34 cellular contexts compared by ENCODE assay signal in the genomic region with DNA sequence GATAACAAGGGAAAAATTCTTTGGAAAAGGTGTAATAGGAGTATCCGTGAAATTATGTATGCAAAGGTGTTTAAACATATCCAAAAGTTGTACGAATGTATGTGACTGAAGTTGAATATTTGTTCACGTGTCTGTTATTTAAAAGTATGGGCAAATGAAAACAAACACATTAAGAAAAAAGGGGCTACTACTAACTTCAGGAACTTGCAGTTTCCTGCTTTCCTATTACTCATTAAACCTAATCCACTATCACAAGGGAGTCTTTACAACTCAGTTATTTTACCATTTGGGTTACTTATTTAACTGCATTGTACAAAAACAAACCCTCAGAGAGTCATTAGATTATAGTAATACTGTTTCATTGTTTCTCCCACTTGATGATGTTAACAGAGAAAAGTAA. TPM values are rescaled to one million over a fixed set of nuclear protein-coding genes. Genes with fewer than 3 reads are reported as not detected.
A peak's percentile ranks its signal among the peaks of the same experiment; 100 is the strongest.
DNase-seq lines count a peak whose midpoint lies in the region; ATAC-seq, FAIRE-seq and TF ChIP-seq lines count a peak whose summit lies in the region.
"Had no signal": no experiment of that assay in that cellular context is flagged by ENCODE, and none has a peak within 500 bp of the region (broad histone marks: within the 10 kb centered on the region; RNA-seq: fewer than 3 reads in every experiment).

No MANE protein-coding gene starts in this region.

- peak overlapping the region; percentile 43 for H3K27ac Mint-ChIP-seq in Calu3 (ENCODE audit: unreplicated experiment)
- H3K27ac Mint-ChIP-seq: activated CD4-positive, alpha-beta T cell treated with anti-CD3 and anti-CD28 coated beads, Interleukin-2, amount 10 ng/mL, durations not matched to agents 7 days and 5 days; CD4-positive, CD25-positive, alpha-beta regulatory T cell; dendritic cell treated with granulocyte-macrophage colony-stimulating factor and Interleukin-4, amounts not matched to agents 40 ng/mL and 50 ng/mL, for 4 days; GM23338; stimulated activated naive CD8-positive, alpha-beta T cell treated with anti-CD3 and anti-CD28 coated beads, Interleukin-15, Interleukin-2, amounts not matched to agents 100 ng/mL and 50 ng/mL, for 24 hours had no signal

- dilution Hi-C loops in endothelial cell of umbilical vein (cut with MboI; ENCODE audit: extremely low pct_ligation_motif_present, low sequenced_read_pairs): no loop called here

- H2AFZ ChIP-seq in endothelial cell of umbilical vein (ENCODE audit: low read depth, low read length): peak overlapping the region; percentile 23
- no peak overlapping the region for H2AFZ ChIP-seq in mesenchymal stem cell (ENCODE audit: low read depth, low read length)
- H2AFZ ChIP-seq: GM23338 had no signal

- no peak overlapping the region for H2AK5ac ChIP-seq in mesenchymal stem cell (ENCODE audit: low read length, severe bottlenecking)

- no peak overlapping the region for H3K14ac ChIP-seq in mesenchymal stem cell (ENCODE audit: low read length in 2 of 2)

- CTCF ChIA-PET in Calu3 (lab: Charles Lee): no interaction called here
- CTCF ChIA-PET in endothelial cell of umbilical vein (lab: Charles Lee): interaction anchor here (1.5 kb wide), 1 partner anchor 21 kb away, joined by 4 read pairs; no protein-coding TSS in a partner anchor

- no peaks in the 10 kb centered on the region for H3K27me3 Mint-ChIP-seq in Calu3 (ENCODE audit: unreplicated experiment)
- H3K27me3 Mint-ChIP-seq: activated CD4-positive, alpha-beta T cell treated with anti-CD3 and anti-CD28 coated beads, Interleukin-2, amount 10 ng/mL, durations not matched to agents 7 days and 5 days; CD4-positive, CD25-positive, alpha-beta regulatory T cell; central memory CD8-positive, alpha-beta T cell; dendritic cell treated with granulocyte-macrophage colony-stimulating factor and Interleukin-4, amounts not matched to agents 40 ng/mL and 50 ng/mL, for 4 days; stimulated activated naive CD8-positive, alpha-beta T cell treated with anti-CD3 and anti-CD28 coated beads, Interleukin-15, Interleukin-2, amounts not matched to agents 100 ng/mL and 50 ng/mL, for 24 hours had no signal

- H4K20me1 ChIP-seq in endothelial cell of umbilical vein (replicated peaks; ENCODE audit: control insufficient read depth, extremely low read depth, insufficient read depth, low read length): no peaks in the 10 kb centered on the region

- intact Hi-C loops in Calu3 (cut with micrococcal nuclease; ENCODE audit: unreplicated experiment): no loop called here
- intact Hi-C loops in endothelial cell of umbilical vein (cut with micrococcal nuclease): loop anchor here (1.0 kb wide), 2 partner anchors 20 to 26 kb away; no protein-coding TSS in a partner anchor
- intact Hi-C loops in tibial artery (cut with DNase I; ENCODE audit: low total_unique reads): no loop called here

- no TSS peak for BruUV-seq in Calu3 (replicated peaks; lab: Mats Ljungman, UMichigan)
- no TSS peak for BruUV-seq in endothelial cell of umbilical vein (replicated peaks; lab: Mats Ljungman, UMichigan)

- no peak overlapping the region for H4K91ac ChIP-seq in mesenchymal stem cell (ENCODE audit: low read length)

- ATAC-seq in HG03097 (IDR thresholded peaks at IDR 0.05; ENCODE audit: low FRiP score, unreplicated experiment) (peak; percentile 49), GM19455 (IDR thresholded peaks at IDR 0.05; ENCODE audit: unreplicated experiment) (no peak)
- ATAC-seq: A549; activated T-cell treated with anti-CD3 and anti-CD28 coated beads, Interleukin-2, amount 50 U/mL, for 4 hours; body of pancreas; gastrocnemius medialis; GM23338; left cardiac atrium; Panc1; right lobe of liver had no signal

- H4K8ac ChIP-seq in mesenchymal stem cell (ENCODE audit: low read length): no peak overlapping the region

- H3K9me3 ChIP-seq in endothelial cell of umbilical vein (replicated peaks; ENCODE audit: control insufficient read depth, insufficient read depth, low read length) (no peaks in the 10 kb centered on the region), mesenchymal stem cell (ENCODE audit: control insufficient read depth, low read length) (no peaks in the 10 kb centered on the region), tibial artery (no peaks in the 10 kb centered on the region)
- H3K9me3 ChIP-seq: A549, gastrocnemius medialis, right lobe of liver, spleen, testis had no signal

- H3K9ac ChIP-seq in endothelial cell of umbilical vein (replicated peaks; ENCODE audit: extremely low read depth, insufficient read depth, low read length): peak overlapping the region; percentile 34
- H3K9ac ChIP-seq in mesenchymal stem cell (ENCODE audit: low read length): no peak overlapping the region

- no peak overlapping the region for H2BK5ac ChIP-seq in mesenchymal stem cell (ENCODE audit: low read depth, low read length, poor library complexity, severe bottlenecking)

- 100% methylated on average over 2 of the region's 3 CpGs for WGBS in mesenchymal stem cell

- TF ChIP-seq POLR2A in endothelial cell of umbilical vein (IDR thresholded peaks at IDR 0.05; ENCODE audit: low read depth, low read length): no peak

- peaks cover 10% of the 10 kb centered on the region for H3K36me3 Mint-ChIP-seq in Calu3 (ENCODE audit: insufficient read depth, unreplicated experiment)

- H3K4me1 ChIP-seq in endothelial cell of umbilical vein (ENCODE audit: control insufficient read depth, extremely low read depth, insufficient read depth, low read length) (peaks cover 30% of the 10 kb centered on the region), mesenchymal stem cell (ENCODE audit: control insufficient read depth, insufficient read depth, low read depth, low read length) (peaks cover 8% of the 10 kb centered on the region), tibial artery (no peaks in the 10 kb centered on the region)
- H3K4me1 ChIP-seq: A549, body of pancreas, gastrocnemius medialis, right lobe of liver, testis had no signal

- no peaks in the 10 kb centered on the region for H3K79me2 ChIP-seq in endothelial cell of umbilical vein (ENCODE audit: control insufficient read depth, insufficient read depth, low read length)

- H3K4me2 ChIP-seq in endothelial cell of umbilical vein (ENCODE audit: insufficient read depth, low read length) (peak overlapping the region; percentile 88), mesenchymal stem cell (ENCODE audit: low read length, poor library complexity, severe bottlenecking) (no peak overlapping the region)
- H3K4me2 ChIP-seq: A549, GM23338 had no signal

- POLR2A ChIA-PET in endothelial cell of umbilical vein (lab: Charles Lee): no interaction called here

- no peak overlapping the region for H3K23ac ChIP-seq in mesenchymal stem cell (ENCODE audit: low read length in 2 of 2)

- peaks cover 6 to 9% of the 10 kb centered on the region in 2 experiments for H3K36me3 ChIP-seq in endothelial cell of umbilical vein (ENCODE audit: control insufficient read depth in 2 of 2, extremely low read depth in 1 of 2, insufficient read depth in 2 of 2, low read length in 2 of 2)
- H3K36me3 ChIP-seq in mesenchymal stem cell (ENCODE audit: control insufficient read depth in 1 of 2, insufficient read depth in 2 of 2, low read depth in 1 of 2, low read length in 2 of 2): peaks cover 9 to 94% of the 10 kb centered on the region in 2 experiments
- peaks cover 58 to 98% (median 71%) of the 10 kb centered on the region in 3 donors for H3K36me3 ChIP-seq in tibial artery

- H2BK12ac ChIP-seq in mesenchymal stem cell (ENCODE audit: low read length in 2 of 2): no peak overlapping the region

- no peaks in the 10 kb centered on the region for H3K9me1 ChIP-seq in endothelial cell of umbilical vein (replicated peaks; ENCODE audit: control insufficient read depth, extremely low read depth, insufficient read depth, low read length)

- no peak overlapping the region for H3K18ac ChIP-seq in mesenchymal stem cell (ENCODE audit: low read depth in 1 of 2, low read length in 2 of 2)

- no peak overlapping the region for H3K4me3 Mint-ChIP-seq in Calu3 (ENCODE audit: low read depth, unreplicated experiment)
- H3K4me3 Mint-ChIP-seq: activated CD4-positive, alpha-beta T cell treated with anti-CD3 and anti-CD28 coated beads, Interleukin-2, amount 10 ng/mL, durations not matched to agents 7 days and 5 days; activated T-cell treated with anti-CD3 and anti-CD28 coated beads, Interleukin-2, amount 50 U/mL, for 4 hours; CD4-positive, CD25-positive, alpha-beta regulatory T cell; central memory CD8-positive, alpha-beta T cell; dendritic cell treated with granulocyte-macrophage colony-stimulating factor and Interleukin-4, amounts not matched to agents 40 ng/mL and 50 ng/mL, for 4 days; GM23338; stimulated activated naive CD8-positive, alpha-beta T cell treated with anti-CD3 and anti-CD28 coated beads, Interleukin-15, Interleukin-2, amounts not matched to agents 100 ng/mL and 50 ng/mL, for 24 hours had no signal

- no peak overlapping the region for H2BK120ac ChIP-seq in mesenchymal stem cell (ENCODE audit: low read depth, low read length)

- FAIRE-seq in endothelial cell of umbilical vein (lab: Jason Lieb, UNC): peak; percentile 43
- FAIRE-seq: A549, D721Med had no signal

- peaks cover 3% of the 10 kb centered on the region for H3K79me1 ChIP-seq in mesenchymal stem cell (replicated peaks; ENCODE audit: low read length, poor library complexity, severe bottlenecking)

- peak overlapping the region; percentile 58 for H3K27ac ChIP-seq in endothelial cell of umbilical vein (ENCODE audit: insufficient read depth, low read depth, low read length)
- peak overlapping the region; percentile 89 for H3K27ac ChIP-seq in mesenchymal stem cell (ENCODE audit: low read length, poor library complexity, severe bottlenecking)
- H3K27ac ChIP-seq in tibial artery: no peak overlapping the region
- H3K27ac ChIP-seq: A549, body of pancreas, gastrocnemius medialis, right lobe of liver, spleen, testis, WERI-Rb-1 had no signal

- H3K4ac ChIP-seq in mesenchymal stem cell (ENCODE audit: low read depth in 1 of 2, low read length in 2 of 2): no peak overlapping the region

- H3K4me1 Mint-ChIP-seq in Calu3 (ENCODE audit: low read depth, unreplicated experiment): peaks cover 9% of the 10 kb centered on the region
- H3K4me1 Mint-ChIP-seq: CD4-positive, CD25-positive, alpha-beta regulatory T cell; central memory CD8-positive, alpha-beta T cell; GM23338 had no signal

- no peak overlapping the region for H2BK15ac ChIP-seq in mesenchymal stem cell (ENCODE audit: low read depth, poor library complexity, severe bottlenecking)

- H3K27me3 ChIP-seq in endothelial cell of umbilical vein (ENCODE audit: control insufficient read depth in 2 of 2, insufficient read depth in 2 of 2, low read length in 2 of 2) (no peaks in the 10 kb centered on the region), mesenchymal stem cell (ENCODE audit: control insufficient read depth in 1 of 2, insufficient read depth in 1 of 2, low read length in 2 of 2) (no peaks in the 10 kb centered on the region), tibial artery (no peaks in the 10 kb centered on the region)
- H3K27me3 ChIP-seq: body of pancreas, gastrocnemius medialis, right lobe of liver, spleen, testis had no signal

- no peaks in the 10 kb centered on the region for H3K9me3 Mint-ChIP-seq in Calu3 (ENCODE audit: low read depth, unreplicated experiment)
- H3K9me3 Mint-ChIP-seq: activated CD4-positive, alpha-beta T cell treated with anti-CD3 and anti-CD28 coated beads, Interleukin-2, amount 10 ng/mL, durations not matched to agents 7 days and 5 days; activated T-cell treated with anti-CD3 and anti-CD28 coated beads, Interleukin-2, amount 50 U/mL, for 4 hours; CD4-positive, CD25-positive, alpha-beta regulatory T cell; central memory CD8-positive, alpha-beta T cell; dendritic cell treated with granulocyte-macrophage colony-stimulating factor and Interleukin-4, amounts not matched to agents 40 ng/mL and 50 ng/mL, for 4 days; GM23338; stimulated activated naive CD8-positive, alpha-beta T cell treated with anti-CD3 and anti-CD28 coated beads, Interleukin-15, Interleukin-2, amounts not matched to agents 100 ng/mL and 50 ng/mL, for 24 hours had no signal

- no peak for DNase-seq in Calu3
- peak; percentile 86 for DNase-seq in endothelial cell of umbilical vein (ENCODE audit: low read depth, low spot score)
- no peak for DNase-seq in mesenchymal stem cell
- no peak for DNase-seq in SK-N-DZ (ENCODE audit: low spot score)
- DNase-seq in activated gamma-delta T cell treated with Interleukin-2 at 50 U/mL for 16 hours: no peak
- DNase-seq in tibial artery: no peak
- DNase-seq: activated CD4-positive, alpha-beta T cell treated with anti-CD3 and anti-CD28 coated beads, Interleukin-2, amount 10 ng/mL, durations not matched to agents 7 days and 5 days; activated naive CD4-positive, alpha-beta T cell; activated T-cell treated with anti-CD3 and anti-CD28 coated beads, Interleukin-2, amount 50 U/mL, for 4 hours; AML-193; body of pancreas; CD4-positive, CD25-positive, alpha-beta regulatory T cell; DND-41; gastrocnemius medialis; left cardiac atrium; NCI-H1048; NCI-H2107; NCI-H748 treated with DMSO at 0.1 percent for 48 hours; posterior cingulate gyrus; right lobe of liver; SHP77; spleen; stimulated activated CD4-positive, alpha-beta T cell treated with anti-CD3 and anti-CD28 coated beads, Interleukin-2, amount 100 ng/mL, for 24 hours; testis; WERI-Rb-1 had no signal

- TF ChIP-seq CTCF in Calu3 (IDR thresholded peaks at IDR 0.05; ENCODE audit: unreplicated experiment): no peak
- no peak for TF ChIP-seq CTCF in endothelial cell of umbilical vein (IDR thresholded peaks at IDR 0.05; ENCODE audit: extremely low read depth in 1 of 2, insufficient read depth in 1 of 2, low read depth in 1 of 2, low read length in 2 of 2)
- TF ChIP-seq CTCF in tibial artery (IDR thresholded peaks at IDR 0.05): no peak

- H3K4me3 ChIP-seq in endothelial cell of umbilical vein (replicated peaks in 1 of 3; ENCODE audit: insufficient read depth in 1 of 3, low read depth in 1 of 3, low read length in 3 of 3): peak overlapping the region in 1 of 3 experiments; percentile 33
- no peak overlapping the region for H3K4me3 ChIP-seq in mesenchymal stem cell (ENCODE audit: insufficient read depth in 1 of 2, low read depth in 1 of 2, low read length in 2 of 2)
- no peak overlapping the region for H3K4me3 ChIP-seq in tibial artery
- H3K4me3 ChIP-seq: A549, body of pancreas, gastrocnemius medialis, GM23338, right lobe of liver, spleen, testis had no signal

RNA-seq across cellular contexts. Expression of gene GRAMD1C, which starts 33.9 kb away (rescaled TPM):
- 5.0 and 6.3 TPM in 2 replicates for total RNA-seq in Calu3 (2022)
- total RNA-seq in endothelial cell of umbilical vein: 17.0 and 24.0 TPM in 2 replicates
- 3.1 and 7.0 TPM in 2 replicates for polyA plus RNA-seq in endothelial cell of umbilical vein
- polyA plus RNA-seq in endothelial cell of umbilical vein (2011; cell fraction: cytosol; rRNA removed): 3.4 and 4.1 TPM in 2 replicates
- 23.4 and 28.3 TPM in 2 replicates for polyA plus RNA-seq in endothelial cell of umbilical vein (2011; cell fraction: nucleus; rRNA removed)
- polyA plus RNA-seq in endothelial cell of umbilical vein (2012): 8.8 and 15.1 TPM in 2 replicates
- polyA minus RNA-seq in endothelial cell of umbilical vein: 5.7 and 5.8 TPM in 2 replicates
- 2.7 TPM for polyA minus RNA-seq in endothelial cell of umbilical vein (2011; cell fraction: cytosol; rRNA and poly(A)+ RNA removed)
- 17.5 and 20.4 TPM in 2 replicates for polyA minus RNA-seq in endothelial cell of umbilical vein (2011; cell fraction: nucleus; rRNA and poly(A)+ RNA removed)
- polyA plus RNA-seq in mesenchymal stem cell (2013, experiment 1 of 2): 8.9 TPM
- polyA plus RNA-seq in mesenchymal stem cell (2013, experiment 2 of 2): 6.8 TPM
- polyA plus RNA-seq in SK-N-DZ (2014; cell fraction: cytosol; rRNA removed): not detected in 2 replicates
- not detected in 2 replicates for polyA plus RNA-seq in SK-N-DZ (2014; cell fraction: nucleus; rRNA removed)
- total RNA-seq: activated T-cell treated with anti-CD3 and anti-CD28 coated beads, Interleukin-2, amount 50 U/mL, for 4 hours had no signal

RNA-seq across cellular contexts. Expression of gene ATP6V1A, which starts 57.9 kb away (rescaled TPM):
- total RNA-seq in Calu3 (2022): 56.6 and 65.2 TPM in 2 replicates
- total RNA-seq in endothelial cell of umbilical vein: 94.2 and 96.9 TPM in 2 replicates
- polyA plus RNA-seq in endothelial cell of umbilical vein: 14.9 and 20.9 TPM in 2 replicates
- polyA plus RNA-seq in endothelial cell of umbilical vein (2011; cell fraction: cytosol; rRNA removed): 20.6 and 23.1 TPM in 2 replicates
- polyA plus RNA-seq in endothelial cell of umbilical vein (2011; cell fraction: nucleus; rRNA removed): 28.4 and 32.2 TPM in 2 replicates
- polyA plus RNA-seq in endothelial cell of umbilical vein (2012): 43.0 and 44.6 TPM in 2 replicates
- polyA minus RNA-seq in endothelial cell of umbilical vein: 110 and 131 TPM in 2 replicates
- polyA minus RNA-seq in endothelial cell of umbilical vein (2011; cell fraction: cytosol; rRNA and poly(A)+ RNA removed): 42.0 TPM
- 30.5 and 49.8 TPM in 2 replicates for polyA minus RNA-seq in endothelial cell of umbilical vein (2011; cell fraction: nucleus; rRNA and poly(A)+ RNA removed)
- polyA plus RNA-seq in mesenchymal stem cell (2013, experiment 1 of 2): 35.5 TPM
- 35.2 TPM for polyA plus RNA-seq in mesenchymal stem cell (2013, experiment 2 of 2)
- polyA plus RNA-seq in SK-N-DZ (2014; cell fraction: cytosol; rRNA removed): 58.5 and 66.0 TPM in 2 replicates
- polyA plus RNA-seq in SK-N-DZ (2014; cell fraction: nucleus; rRNA removed): 15.2 and 21.6 TPM in 2 replicates

RNA-seq across cellular contexts. Expression of gene NAA50, which starts 58.7 kb away (rescaled TPM):
- total RNA-seq in Calu3 (2022): 155 and 156 TPM in 2 replicates
- 152 and 160 TPM in 2 replicates for total RNA-seq in endothelial cell of umbilical vein
- 53.1 and 54.0 TPM in 2 replicates for polyA plus RNA-seq in endothelial cell of umbilical vein
- 63.9 and 66.7 TPM in 2 replicates for polyA plus RNA-seq in endothelial cell of umbilical vein (2011; cell fraction: cytosol; rRNA removed)
- 48.1 and 52.9 TPM in 2 replicates for polyA plus RNA-seq in endothelial cell of umbilical vein (2011; cell fraction: nucleus; rRNA removed)
- 122 and 184 TPM in 2 replicates for polyA plus RNA-seq in endothelial cell of umbilical vein (2012)
- 41.3 and 57.2 TPM in 2 replicates for polyA minus RNA-seq in endothelial cell of umbilical vein
- 151 TPM for polyA minus RNA-seq in endothelial cell of umbilical vein (2011; cell fraction: cytosol; rRNA and poly(A)+ RNA removed)
- 35.2 and 54.4 TPM in 2 replicates for polyA minus RNA-seq in endothelial cell of umbilical vein (2011; cell fraction: nucleus; rRNA and poly(A)+ RNA removed)
- 91.6 TPM for polyA plus RNA-seq in mesenchymal stem cell (2013, experiment 1 of 2)
- 92.9 TPM for polyA plus RNA-seq in mesenchymal stem cell (2013, experiment 2 of 2)
- 94.9 and 132 TPM in 2 replicates for polyA plus RNA-seq in SK-N-DZ (2014; cell fraction: cytosol; rRNA removed)
- polyA plus RNA-seq in SK-N-DZ (2014; cell fraction: nucleus; rRNA removed): 69.1 and 70.8 TPM in 2 replicates

Comparison
In these comparisons a context has a peak if more than half of its experiments do, and no peak if none do; other contexts are left out.
1. H3K27ac ChIP-seq: peak in endothelial cell of umbilical vein (single experiment) and mesenchymal stem cell (single experiment); none in tibial artery (0 of 2).